1 cellular context compared by ENCODE assay signal in genomic region chr3:30610702-30611410, GRCh38.
TF ChIP-seq lines count a peak whose summit lies in the region.

No MANE protein-coding gene starts in this region.

TF ChIP-seq in SK-N-SH, 30 proteins besides CTCF, POLR2A, EP300 and RAD21 (continued from another document):
- TF ChIP-seq ZBTB33 (IDR thresholded peaks at IDR 0.05; ENCODE audit: borderline replicate concordance, low read depth) = no peak
- no peak for TF ChIP-seq JUND (IDR thresholded peaks at IDR 0.05)
- no peak for TF ChIP-seq REST (IDR thresholded peaks at IDR 0.05; ENCODE audit: low read depth, low read length)
- TF ChIP-seq NFIC (IDR thresholded peaks at IDR 0.05; ENCODE audit: borderline replicate concordance) = no peak
- no peak for TF ChIP-seq MXI1 (IDR thresholded peaks at IDR 0.05; ENCODE audit: low read depth, low read length)
- no peak for TF ChIP-seq YY1 (IDR thresholded peaks at IDR 0.05; ENCODE audit: low read depth)
- no peak for TF ChIP-seq NRF1 (IDR thresholded peaks at IDR 0.05; ENCODE audit: low read depth, low read length)
- no peak for TF ChIP-seq USF2 (IDR thresholded peaks at IDR 0.05; ENCODE audit: borderline replicate concordance, low read depth, low read length)
- no peak for TF ChIP-seq USF1 (IDR thresholded peaks at IDR 0.05; ENCODE audit: borderline replicate concordance, low read depth)
- TF ChIP-seq SMC3 (IDR thresholded peaks at IDR 0.05; ENCODE audit: low read depth, low read length) = no peak
- TF ChIP-seq ELF1 (IDR thresholded peaks at IDR 0.05) = no peak
- no peak for TF ChIP-seq FOXJ3 (CRISPR knock-in tag; IDR thresholded peaks at IDR 0.05)
